Comparison of ENCODE assay signal across 14 cellular contexts in the genomic region with DNA sequence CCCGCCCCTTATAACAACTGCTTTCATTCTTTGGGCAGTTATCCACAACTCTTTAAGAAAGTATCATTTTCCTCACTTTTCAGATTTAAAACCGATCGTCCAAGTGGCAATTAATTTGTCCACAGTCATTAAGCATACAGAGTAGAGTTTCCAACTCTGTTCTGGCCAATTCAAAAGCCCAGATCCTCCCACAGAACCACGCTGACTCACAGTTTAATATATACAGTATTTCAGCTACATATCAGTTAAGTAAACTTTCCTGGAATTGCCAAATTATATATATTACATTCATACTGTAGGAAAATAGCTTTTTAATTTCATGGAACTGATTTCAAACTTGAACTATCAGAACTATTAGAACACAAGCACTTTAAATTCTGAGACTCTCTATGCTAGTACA.
DNase-seq lines count a peak whose midpoint lies in the region; ATAC-seq and TF ChIP-seq lines count a peak whose summit lies in the region.
"Had no signal": no experiment of that assay in that cellular context is flagged by ENCODE, and none has a peak within 500 bp of the region (broad histone marks: within the 10 kb centered on the region; RNA-seq: fewer than 3 reads in every experiment).

No MANE protein-coding gene starts in this region.

- ATAC-seq in IMR-90 (ENCODE audit: low read depth) (peak; percentile 93), PC-3 (peak; percentile 78), gastroesophageal sphincter (no peak)
- ATAC-seq: CD8-positive, alpha-beta T cell; GM12878; GM23338; HCT116; HepG2 had no signal

- H3K4ac ChIP-seq in IMR-90 (ENCODE audit: low read depth, low read length): no peak overlapping the region

- H3K36me3 ChIP-seq in IMR-90 (ENCODE audit: control insufficient read depth, insufficient read depth, low read length) (no peaks in the 10 kb centered on the region), PC-3 (ENCODE audit: low read depth, low read length) (no peaks in the 10 kb centered on the region), fibroblast of lung (ENCODE audit: control insufficient read depth, insufficient read depth, low read length) (no peaks in the 10 kb centered on the region), gastroesophageal sphincter (no peaks in the 10 kb centered on the region)
- H3K36me3 ChIP-seq: BLaER1 treated with 17β-estradiol and CSF1 and Interleukin-3, amounts not matched to agents 10 nM and 100 nM had no signal

- no peaks in the 10 kb centered on the region for H3K79me1 ChIP-seq in IMR-90 (ENCODE audit: low read depth in 1 of 2, low read length in 2 of 2)

- TF ChIP-seq CTCF in IMR-90 (conservative IDR thresholded peaks at IDR 0.05; ENCODE audit: low read depth, low read length) (no peak), PC-3 (conservative IDR thresholded peaks at IDR 0.05; ENCODE audit: low read depth, low read length) (no peak), fibroblast of lung (conservative IDR thresholded peaks at IDR 0.05 in 1 of 2, IDR thresholded peaks at IDR 0.05 in 1 of 2; ENCODE audit: low read depth in 1 of 2, low read length in 2 of 2) (no peak), gastroesophageal sphincter (IDR thresholded peaks at IDR 0.05) (no peak)

- no peak overlapping the region for H3K4me3 ChIP-seq in IMR-90 (ENCODE audit: insufficient read depth, low read depth, low read length)
- no peak overlapping the region for H3K4me3 ChIP-seq in PC-3 (ENCODE audit: low read length)
- H3K4me3 ChIP-seq in fibroblast of lung (replicated peaks in 1 of 4; ENCODE audit: control extremely low read depth in 1 of 4, insufficient read depth in 1 of 4, low read depth in 3 of 4, low read length in 4 of 4): no peak overlapping the region
- H3K4me3 ChIP-seq in gastroesophageal sphincter: no peak overlapping the region
- H3K4me3 ChIP-seq: BLaER1 treated with 17β-estradiol and CSF1 and Interleukin-3, amounts not matched to agents 10 nM and 100 nM; GM12878; GM23338 had no signal

- H3K4me1 ChIP-seq in IMR-90 (ENCODE audit: control insufficient read depth, insufficient read depth, low read length) (peaks cover 2% of the 10 kb centered on the region; the same call in 1 of the 2 replicates), PC-3 (ENCODE audit: insufficient read depth, low read length) (no peaks in the 10 kb centered on the region), fibroblast of lung (ENCODE audit: control insufficient read depth, extremely low read depth, insufficient read depth, low read length) (no peaks in the 10 kb centered on the region), gastroesophageal sphincter (peaks cover 0 to 10% (median 3%) of the 10 kb centered on the region in 3 donors)

- no peak overlapping the region for H2AK9ac ChIP-seq in IMR-90 (replicated peaks; ENCODE audit: low read depth, low read length, poor library complexity)

- H3K4me2 ChIP-seq in IMR-90 (ENCODE audit: low read depth, low read length) (peak overlapping the region; percentile 66), PC-3 (ENCODE audit: low read length) (no peak overlapping the region), fibroblast of lung (ENCODE audit: extremely low read depth, insufficient read depth, low read length) (no peak overlapping the region)
- H3K4me2 ChIP-seq: BLaER1 treated with 17β-estradiol and CSF1 and Interleukin-3, amounts not matched to agents 10 nM and 100 nM; GM23338 had no signal

- no peak overlapping the region for H2BK20ac ChIP-seq in IMR-90 (ENCODE audit: low read depth, low read length)

- no peaks in the 10 kb centered on the region for H3K9me1 ChIP-seq in IMR-90 (ENCODE audit: insufficient read depth, low read length)

- H2AFZ ChIP-seq in IMR-90 (replicated peaks; ENCODE audit: low read length, poor library complexity): no peak overlapping the region
- no peak overlapping the region for H2AFZ ChIP-seq in PC-3 (ENCODE audit: low read length)
- H2AFZ ChIP-seq in fibroblast of lung (ENCODE audit: low read length): no peak overlapping the region
- H2AFZ ChIP-seq: GM23338 had no signal

- H3K9ac ChIP-seq in IMR-90 (ENCODE audit: low read depth, low read length) (no peak overlapping the region), PC-3 (ENCODE audit: low read length) (no peak overlapping the region), fibroblast of lung (ENCODE audit: insufficient read depth, low read length) (no peak overlapping the region)
- H3K9ac ChIP-seq: BLaER1 treated with 17β-estradiol and CSF1 and Interleukin-3, amounts not matched to agents 10 nM and 100 nM had no signal

- no peaks in the 10 kb centered on the region for H3K9me3 ChIP-seq in IMR-90 (ENCODE audit: control insufficient read depth, insufficient read depth, low read length)
- H3K9me3 ChIP-seq in PC-3 (ENCODE audit: low read length): no peaks in the 10 kb centered on the region
- H3K9me3 ChIP-seq in fibroblast of lung (ENCODE audit: control insufficient read depth, insufficient read depth, low read depth, low read length): no peaks in the 10 kb centered on the region
- no peaks in the 10 kb centered on the region for H3K9me3 ChIP-seq in gastroesophageal sphincter
- H3K9me3 ChIP-seq: BLaER1 treated with 17β-estradiol and CSF1 and Interleukin-3, amounts not matched to agents 10 nM and 100 nM had no signal

- CTCF ChIA-PET in IMR-90 (lab: Yijun Ruan, JAX): interaction anchor here (0.6 kb wide), 1 partner anchor 206 kb away, joined by 3 read pairs; no protein-coding TSS in a partner anchor
- CTCF ChIA-PET in PC-3 (lab: Charles Lee): no interaction called here

- peak overlapping the region; percentile 17 for H2BK5ac ChIP-seq in IMR-90 (ENCODE audit: low read depth, low read length, poor library complexity, severe bottlenecking)

- no peak overlapping the region for H2BK15ac ChIP-seq in IMR-90 (ENCODE audit: low read depth, low read length)

- H3K27me3 ChIP-seq in IMR-90 (ENCODE audit: control insufficient read depth, insufficient read depth, low read length): no peaks in the 10 kb centered on the region
- peaks cover 3% of the 10 kb centered on the region; the same call in 1 of the 2 replicates for H3K27me3 ChIP-seq in PC-3 (ENCODE audit: low read length)
- no peaks in the 10 kb centered on the region for H3K27me3 ChIP-seq in fibroblast of lung (ENCODE audit: control insufficient read depth, insufficient read depth, low read length)
- no peaks in the 10 kb centered on the region for H3K27me3 ChIP-seq in gastroesophageal sphincter
- H3K27me3 ChIP-seq: BLaER1 treated with 17β-estradiol and CSF1 and Interleukin-3, amounts not matched to agents 10 nM and 100 nM had no signal

- H3K9me2 ChIP-seq in PC-3 (replicated peaks; ENCODE audit: low read length): no peaks in the 10 kb centered on the region

- BruUV-seq in IMR-90 (replicated peaks; lab: Mats Ljungman, UMichigan): no TSS peak
- no TSS peak for BruUV-seq in PC-3 (replicated peaks; lab: Mats Ljungman, UMichigan)

- H4K20me1 ChIP-seq in IMR-90 (ENCODE audit: insufficient read depth, low read length) (no peaks in the 10 kb centered on the region), PC-3 (ENCODE audit: low read length) (no peaks in the 10 kb centered on the region), fibroblast of lung (ENCODE audit: control insufficient read depth, extremely low read depth, insufficient read depth, low read length) (no peaks in the 10 kb centered on the region)
- H4K20me1 ChIP-seq: BLaER1 treated with 17β-estradiol and CSF1 and Interleukin-3, amounts not matched to agents 10 nM and 100 nM had no signal

- no peak overlapping the region for H4K8ac ChIP-seq in IMR-90 (ENCODE audit: low read depth in 2 of 2, low read length in 2 of 2)

- in situ Hi-C loops in IMR-90 (cut with MboI; ENCODE audit: low sequenced_read_pairs): no loop called here

- H2AK5ac ChIP-seq in IMR-90 (ENCODE audit: low read depth, low read length): no peak overlapping the region

- DNase-seq in IMR-90: peak; percentile 64
- no peak for DNase-seq in PC-3
- DNase-seq in fibroblast of lung (ENCODE audit: low read depth in 2 of 2): peak; percentile 14 to 62
- DNase-seq in midbrain (lab: John Stamatoyannopoulos, UW): no peak
- no peak for DNase-seq in NCI-H1048 (lab: John Stamatoyannopoulos, UW)
- DNase-seq: Calu3; CD8-positive, alpha-beta T cell; DMS79 treated with DMSO at 0.1 percent for 48 hours had no signal

- dilution Hi-C loops in IMR-90 (cut with HindIII; ENCODE audit: low sequenced_read_pairs, unreplicated experiment): no loop called here

- WGBS in IMR-90 (ENCODE audit: extremely low coverage in 2 of 2, insufficient read length in 1 of 2), 2 experiments: 0% methylated on average over 2 of the region's 4 CpGs; no CpG with 5 or more reads in 1 of the 2 experiments
- WGBS in gastroesophageal sphincter (ENCODE audit: low coverage in 1 of 2), 2 donors: 27 to 41% methylated on average over 4 of the region's 4 CpGs

- H2BK120ac ChIP-seq in IMR-90 (ENCODE audit: low read depth, low read length): no peak overlapping the region

- intact Hi-C loops in IMR-90 (cut with micrococcal nuclease): no loop called here
- intact Hi-C loops in PC-3 (cut with micrococcal nuclease): no loop called here

- H3F3A ChIP-seq in PC-3 (ENCODE audit: low read length, unreplicated experiment): no peaks in the 10 kb centered on the region

- H3K23ac ChIP-seq in IMR-90 (ENCODE audit: low read depth, low read length): no peak overlapping the region

- no peak for TF ChIP-seq RAD21 in IMR-90 (IDR thresholded peaks at IDR 0.05; ENCODE audit: low read length)

- H4K5ac ChIP-seq in IMR-90 (ENCODE audit: low read depth, low read length): no peak overlapping the region

- H3K27ac ChIP-seq in IMR-90 (ENCODE audit: insufficient read depth, low read length): peak overlapping the region; percentile 69; the same call in 1 of the 2 replicates
- no peak overlapping the region for H3K27ac ChIP-seq in PC-3 (ENCODE audit: low read length)
- no peak overlapping the region for H3K27ac ChIP-seq in fibroblast of lung (ENCODE audit: insufficient read depth, low read length)
- no peak overlapping the region for H3K27ac ChIP-seq in gastroesophageal sphincter
- H3K27ac ChIP-seq: BLaER1 treated with 17β-estradiol and CSF1 and Interleukin-3, amounts not matched to agents 10 nM and 100 nM had no signal

- POLR2A ChIA-PET in IMR-90 (lab: Charles Lee; ENCODE audit: unreplicated experiment): interaction anchor here (0.5 kb wide), 1 partner anchor 78 kb away, joined by 6 read pairs; no protein-coding TSS in a partner anchor
- POLR2A ChIA-PET in PC-3 (lab: Charles Lee; ENCODE audit: unreplicated experiment): no interaction called here

- TF ChIP-seq POLR2A in IMR-90 (IDR thresholded peaks at IDR 0.05; ENCODE audit: low read depth, low read length): no peak
- TF ChIP-seq POLR2A in gastroesophageal sphincter (IDR thresholded peaks at IDR 0.05): no peak

- no peak overlapping the region for H3K14ac ChIP-seq in IMR-90 (replicated peaks; ENCODE audit: low read depth, low read length)

- H3K79me2 ChIP-seq in PC-3 (ENCODE audit: low read length): no peaks in the 10 kb centered on the region
- H3K79me2 ChIP-seq in fibroblast of lung (ENCODE audit: control insufficient read depth, insufficient read depth, low read length): no peaks in the 10 kb centered on the region

- H3K18ac ChIP-seq in IMR-90 (ENCODE audit: low read depth, low read length): peak overlapping the region; percentile 44; the same call in 1 of the 2 replicates

- TF ChIP-seq EP300 in gastroesophageal sphincter (IDR thresholded peaks at IDR 0.05): no peak

- no peak overlapping the region for H4K91ac ChIP-seq in IMR-90 (ENCODE audit: insufficient read depth, low read depth, low read length)

- H3K56ac ChIP-seq in IMR-90 (ENCODE audit: extremely low read depth, insufficient read depth, low read length): no peak overlapping the region

TF ChIP-seq in IMR-90, 13 proteins besides CTCF, POLR2A, EP300 and RAD21 (continues in another document):
- TF ChIP-seq CEBPB (IDR thresholded peaks at IDR 0.05; ENCODE audit: low read depth, low read length): no peak

Comparison
In these comparisons a context has a peak if more than half of its experiments do, and no peak if none do; other contexts are left out.
1. DNase-seq: peak in IMR-90 (single experiment) and fibroblast of lung (2 of 2); none in PC-3 (single experiment), midbrain (single experiment) and NCI-H1048 (single experiment).